23 cellular contexts compared by ENCODE assay signal in the genomic region with DNA sequence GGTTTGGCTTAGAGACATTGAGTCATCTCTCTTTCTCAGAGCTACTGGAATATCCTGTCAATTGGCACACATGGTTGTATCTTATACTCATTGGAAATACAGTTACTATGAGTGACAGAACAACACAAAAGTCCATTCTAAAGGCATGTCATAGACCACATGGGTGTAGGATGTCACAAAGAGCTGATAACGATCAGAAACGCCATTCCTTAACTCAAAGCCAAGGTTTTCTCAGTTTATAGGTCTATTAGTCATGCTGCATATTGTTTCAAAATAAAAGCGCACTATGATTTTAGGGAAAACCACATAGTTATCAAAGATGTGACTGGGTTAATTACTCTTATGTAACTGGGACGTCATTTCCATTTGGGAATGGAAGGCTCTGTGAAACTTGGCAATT.
DNase-seq lines count a peak whose midpoint lies in the region; ATAC-seq and TF ChIP-seq lines count a peak whose summit lies in the region.
"Had no signal": no experiment of that assay in that cellular context is flagged by ENCODE, and none has a peak within 500 bp of the region (broad histone marks: within the 10 kb centered on the region; RNA-seq: fewer than 3 reads in every experiment).

No MANE protein-coding gene starts in this region.

- H3K27ac ChIP-seq in esophagus muscularis mucosa (replicated peaks in 1 of 4) = no peak overlapping the region
- H3K27ac ChIP-seq: lower lobe of right lung, neutrophil, uterus had no signal

- no peaks in the 10 kb centered on the region; the same call in 1 of the 2 replicates for H3K36me3 Mint-ChIP-seq in HFFc6 (ENCODE audit: low read depth)
- H3K36me3 Mint-ChIP-seq: activated naive CD4-positive, alpha-beta T cell treated with anti-CD3 and anti-CD28 coated beads, Interleukin-2, amount 50 U/mL, for 72 hours; CD8-positive, alpha-beta memory T cell had no signal

- peaks cover 0 to 23% (median 12%) of the 10 kb centered on the region in 4 donors for H3K4me1 ChIP-seq in esophagus muscularis mucosa
- H3K4me1 ChIP-seq: lower lobe of right lung, uterus had no signal

- intact Hi-C loops in esophagus muscularis mucosa (cut with DNase I) = no loop called here

- TF ChIP-seq EP300 in esophagus muscularis mucosa (IDR thresholded peaks at IDR 0.05) = no peak

- H3K4me3 ChIP-seq in AG10803 (ENCODE audit: low read length) (no peak overlapping the region), esophagus muscularis mucosa (no peak overlapping the region)
- H3K4me3 ChIP-seq: lower lobe of right lung, uterus had no signal

- ATAC-seq in HG03135 (IDR thresholded peaks at IDR 0.05; ENCODE audit: unreplicated experiment) = no peak
- ATAC-seq: lower lobe of right lung had no signal

- no peaks in the 10 kb centered on the region for H3K27me3 ChIP-seq in esophagus muscularis mucosa
- H3K27me3 ChIP-seq: neutrophil, uterus had no signal

- H3K36me3 ChIP-seq in esophagus muscularis mucosa = no peaks in the 10 kb centered on the region
- H3K36me3 ChIP-seq: lower lobe of right lung, neutrophil, uterus had no signal

- H3K4me3 Mint-ChIP-seq in HFFc6 = no peak overlapping the region
- H3K4me3 Mint-ChIP-seq: activated B cell treated with CpG ODN at 0.5 μM for 24 hours; CD8-positive, alpha-beta memory T cell had no signal

- H3K27me3 Mint-ChIP-seq in HFFc6 (ENCODE audit: insufficient read depth) = peaks cover 28% of the 10 kb centered on the region

- H3K9me3 ChIP-seq in esophagus muscularis mucosa = no peaks in the 10 kb centered on the region
- H3K9me3 ChIP-seq: lower lobe of right lung, neutrophil, SK-N-SH, uterus had no signal

- no peak for TF ChIP-seq CTCF in AG10803 (conservative IDR thresholded peaks at IDR 0.05; ENCODE audit: low read length)
- no peak for TF ChIP-seq CTCF in HFFc6 (IDR thresholded peaks at IDR 0.05)
- no peak for TF ChIP-seq CTCF in esophagus muscularis mucosa (IDR thresholded peaks at IDR 0.05)

- H3K4me1 Mint-ChIP-seq in HFFc6 (ENCODE audit: low read depth) = peaks cover 14% of the 10 kb centered on the region
- H3K4me1 Mint-ChIP-seq: activated B cell treated with CpG ODN at 0.5 μM for 24 hours; CD8-positive, alpha-beta memory T cell had no signal

- H3K27ac Mint-ChIP-seq in HFFc6 = no peak overlapping the region; the same call in 1 of the 2 replicates
- H3K27ac Mint-ChIP-seq: activated B cell treated with CpG ODN at 0.5 μM for 24 hours; activated naive CD4-positive, alpha-beta T cell treated with anti-CD3 and anti-CD28 coated beads, Interleukin-2, amount 50 U/mL, for 72 hours; CD8-positive, alpha-beta memory T cell had no signal

- DNase-seq in AG10803 (ENCODE audit: low read depth) = peak; percentile 51
- DNase-seq in HFFc6 = peak; percentile 94
- peak; percentile 1 for DNase-seq in amniotic epithelial cell (ENCODE audit: low read depth)
- DNase-seq in fibroblast of peridontal ligament (ENCODE audit: extremely low read depth) = peak; percentile 46
- DNase-seq in activated CD4-positive, CD25-positive, alpha-beta regulatory T cell (lab: John Stamatoyannopoulos, UW) = no peak
- DNase-seq in mesenteric fat pad (ENCODE audit: low spot score) = no peak
- DNase-seq in esophagus muscularis mucosa (ENCODE audit: extremely low spot score) = no peak
- DNase-seq: ACHN; activated B cell treated with CpG ODN at 0.5 μM for 24 hours; activated CD8-positive, alpha-beta memory T cell treated with anti-CD3 and anti-CD28 coated beads for 24 hours; CD8-positive, alpha-beta memory T cell; central memory CD4-positive, alpha-beta T cell; DND-41; lower lobe of right lung; MM.1S; NCI-H1694; NCI-H774; SK-N-SH; substantia nigra; uterus had no signal

- 88% methylated on average over 4 of the region's 4 CpGs for WGBS in esophagus muscularis mucosa

- H3K9me3 Mint-ChIP-seq in HFFc6 = no peaks in the 10 kb centered on the region

- no peak for TF ChIP-seq POLR2A in esophagus muscularis mucosa (IDR thresholded peaks at IDR 0.05; ENCODE audit: low read depth)

Comparison
In these comparisons a context has a peak if more than half of its experiments do, and no peak if none do; other contexts are left out.
1. DNase-seq: peak in AG10803 (single experiment), HFFc6 (single experiment), amniotic epithelial cell (single experiment) and fibroblast of peridontal ligament (single experiment); none in activated CD4-positive, CD25-positive, alpha-beta regulatory T cell (0 of 4), mesenteric fat pad (single experiment) and esophagus muscularis mucosa (single experiment).